In genomic region chr14:104694991-104695659, GRCh38 we compare ENCODE assay signal across 8 cellular contexts. TPM values are rescaled to one million over a fixed set of nuclear protein-coding genes. Genes with fewer than 3 reads are reported as not detected.
DNase-seq lines count a peak whose midpoint lies in the region; ATAC-seq and TF ChIP-seq lines count a peak whose summit lies in the region.

No MANE protein-coding gene starts in this region.

- peak overlapping the region; percentile 83 for H3K27ac Mint-ChIP-seq in activated CD4-positive, alpha-beta T cell treated with anti-CD3 and anti-CD28 coated beads for 36 hours
- peak overlapping the region; percentile 91 for H3K27ac Mint-ChIP-seq in activated CD8-positive, alpha-beta T cell treated with anti-CD3 and anti-CD28 coated beads, Interleukin-2, amount 10 ng/mL, durations not matched to agents 7 days and 5 days

- H3K27me3 ChIP-seq in right atrium auricular region (no peaks in the 10 kb centered on the region), testis (no peaks in the 10 kb centered on the region)

- H3K9me3 Mint-ChIP-seq in activated CD4-positive, alpha-beta T cell treated with anti-CD3 and anti-CD28 coated beads for 36 hours (ENCODE audit: low read depth): no peaks in the 10 kb centered on the region
- H3K9me3 Mint-ChIP-seq in activated CD8-positive, alpha-beta T cell treated with anti-CD3 and anti-CD28 coated beads, Interleukin-2, amount 10 ng/mL, durations not matched to agents 7 days and 5 days (ENCODE audit: insufficient read depth): no peaks in the 10 kb centered on the region

- intact Hi-C loops in activated CD4-positive, alpha-beta T cell treated with anti-CD3 and anti-CD28 coated beads for 36 hours (cut with DNase I, micrococcal nuclease): no loop called here
- intact Hi-C loops in testis (cut with DNase I; ENCODE audit: low total_unique reads): no loop called here

- H3K4me3 Mint-ChIP-seq in activated CD4-positive, alpha-beta T cell treated with anti-CD3 and anti-CD28 coated beads for 36 hours: peak overlapping the region; percentile 12
- H3K4me3 Mint-ChIP-seq in activated CD8-positive, alpha-beta T cell treated with anti-CD3 and anti-CD28 coated beads, Interleukin-2, amount 10 ng/mL, durations not matched to agents 7 days and 5 days: peak overlapping the region; percentile 74

- peaks cover 35% of the 10 kb centered on the region for H3K4me1 Mint-ChIP-seq in activated CD4-positive, alpha-beta T cell treated with anti-CD3 and anti-CD28 coated beads for 36 hours
- peaks cover 59% of the 10 kb centered on the region for H3K4me1 Mint-ChIP-seq in activated CD8-positive, alpha-beta T cell treated with anti-CD3 and anti-CD28 coated beads, Interleukin-2, amount 10 ng/mL, durations not matched to agents 7 days and 5 days (ENCODE audit: low read depth)

- no peaks in the 10 kb centered on the region for H3K27me3 Mint-ChIP-seq in activated CD4-positive, alpha-beta T cell treated with anti-CD3 and anti-CD28 coated beads for 36 hours
- no peaks in the 10 kb centered on the region for H3K27me3 Mint-ChIP-seq in activated CD8-positive, alpha-beta T cell treated with anti-CD3 and anti-CD28 coated beads, Interleukin-2, amount 10 ng/mL, durations not matched to agents 7 days and 5 days (ENCODE audit: low read depth)

- DNase-seq in activated CD4-positive, alpha-beta T cell treated with anti-CD3 and anti-CD28 coated beads for 36 hours: peak; percentile 69
- no peak for DNase-seq in activated CD4-positive, alpha-beta T cell treated with anti-CD3 and anti-CD28 coated beads for 1 hour
- DNase-seq in activated CD8-positive, alpha-beta T cell treated with anti-CD3 and anti-CD28 coated beads, Interleukin-2, amount 10 ng/mL, durations not matched to agents 7 days and 5 days: peak; percentile 80
- no peak for DNase-seq in right atrium auricular region (ENCODE audit: low spot score)
- no peak for DNase-seq in testis
- no peak for DNase-seq in SHP77 treated with DMSO at 0.1 percent for 48 hours (lab: John Stamatoyannopoulos, UW)

- no peaks in the 10 kb centered on the region for H3K36me3 ChIP-seq in right atrium auricular region
- H3K36me3 ChIP-seq in testis (ENCODE audit: low read depth, missing control alignments): no peaks in the 10 kb centered on the region

- H3K4me3 ChIP-seq in right atrium auricular region (no peak overlapping the region), testis (no peak overlapping the region)

- CTCF ChIA-PET in activated CD4-positive, alpha-beta T cell treated with anti-CD3 and anti-CD28 coated beads for 36 hours (lab: Charles Lee): interaction anchor here (0.7 to 1.1 kb wide), 2 partner anchors 11 to 75 kb away, joined by 3 read pairs; no protein-coding TSS in a partner anchor
- CTCF ChIA-PET in activated CD8-positive, alpha-beta T cell treated with anti-CD3 and anti-CD28 coated beads, Interleukin-2, amount 10 ng/mL, durations not matched to agents 7 days and 5 days (lab: Charles Lee): interaction anchor here (0.9 to 1.7 kb wide), 4 partner anchors 9 to 381 kb away, joined by 3 to 5 read pairs (median 3); no protein-coding TSS in a partner anchor

- POLR2A ChIA-PET in activated CD4-positive, alpha-beta T cell treated with anti-CD3 and anti-CD28 coated beads for 36 hours (lab: Charles Lee): interaction anchor here (0.9 kb wide), 1 partner anchor 58 kb away, joined by 4 read pairs; the partner anchor contains the start of gene SIVA1
- POLR2A ChIA-PET in activated CD8-positive, alpha-beta T cell treated with anti-CD3 and anti-CD28 coated beads, Interleukin-2, amount 10 ng/mL, durations not matched to agents 7 days and 5 days (lab: Charles Lee): interaction anchor here (1.0 to 1.7 kb wide), 4 partner anchors 8 to 57 kb away, joined by 3 to 7 read pairs (median 5); partner anchors contain the start of gene SIVA1

- no peak for TF ChIP-seq POLR2A in testis (IDR thresholded peaks at IDR 0.05)

- H3K36me3 Mint-ChIP-seq in activated CD4-positive, alpha-beta T cell treated with anti-CD3 and anti-CD28 coated beads for 36 hours (ENCODE audit: low read depth): peaks cover 6% of the 10 kb centered on the region
- peaks cover 35% of the 10 kb centered on the region for H3K36me3 Mint-ChIP-seq in activated CD8-positive, alpha-beta T cell treated with anti-CD3 and anti-CD28 coated beads, Interleukin-2, amount 10 ng/mL, durations not matched to agents 7 days and 5 days (ENCODE audit: low read depth)

- peak; percentile 80 for ATAC-seq in activated CD4-positive, alpha-beta T cell treated with anti-CD3 and anti-CD28 coated beads for 36 hours
- ATAC-seq in activated CD8-positive, alpha-beta T cell treated with anti-CD3 and anti-CD28 coated beads, Interleukin-2, amount 10 ng/mL, durations not matched to agents 7 days and 5 days: peak; percentile 78
- ATAC-seq in HG03469 (IDR thresholded peaks at IDR 0.05; ENCODE audit: unreplicated experiment) (no peak), HG03354 (IDR thresholded peaks at IDR 0.05; ENCODE audit: poor library complexity, severe bottlenecking, unreplicated experiment) (no peak)

- H3K27ac ChIP-seq in right atrium auricular region (peak overlapping the region; percentile 50 to 61), testis (peak overlapping the region; percentile 53 to 56)

- 20 to 44% methylated on average over 1 to 19 of the region's 19 CpGs for WGBS in testis, 2 donors

- H3K4me1 ChIP-seq in right atrium auricular region: peaks cover 0 to 100% of the 10 kb centered on the region in 2 donors
- peaks cover 87% of the 10 kb centered on the region for H3K4me1 ChIP-seq in testis

- H3K9me3 ChIP-seq in right atrium auricular region (no peaks in the 10 kb centered on the region), testis (no peaks in the 10 kb centered on the region)

- no peak for TF ChIP-seq CTCF in right atrium auricular region (IDR thresholded peaks at IDR 0.05)
- no peak for TF ChIP-seq CTCF in testis (IDR thresholded peaks at IDR 0.05)

RNA-seq across cellular contexts. Expression of gene INF2, which starts 5.7 kb away (rescaled TPM):
- total RNA-seq in activated CD4-positive, alpha-beta T cell treated with anti-CD3 and anti-CD28 coated beads for 36 hours: 10 to 100 TPM; 60.8 to 66.0 TPM
- 100 to 1,000 TPM; 155 to 159 TPM for total RNA-seq in activated CD8-positive, alpha-beta T cell treated with anti-CD3 and anti-CD28 coated beads, Interleukin-2, amount 10 ng/mL, durations not matched to agents 7 days and 5 days
- total RNA-seq in right atrium auricular region (10 to 100 TPM; 21.9 to 43.5 TPM), testis (100 to 1,000 TPM; 244 to 328 TPM)
- 50.5 TPM for polyA plus RNA-seq in testis (ENCODE audit: insufficient read depth, low read depth, low replicate concordance)

RNA-seq across cellular contexts. Expression of gene ADSS1, which starts 28.9 kb away (rescaled TPM):
- 1 to 10 TPM; 2.2 to 3.2 TPM for total RNA-seq in activated CD4-positive, alpha-beta T cell treated with anti-CD3 and anti-CD28 coated beads for 36 hours
- 1 to 10 TPM; 1.8 TPM for total RNA-seq in activated CD8-positive, alpha-beta T cell treated with anti-CD3 and anti-CD28 coated beads, Interleukin-2, amount 10 ng/mL, durations not matched to agents 7 days and 5 days
- total RNA-seq in right atrium auricular region (100 to 1,000 TPM; 113 to 158 TPM), testis (10 to 100 TPM; 48.7 to 79.4 TPM)
- 79.6 TPM for polyA plus RNA-seq in testis (ENCODE audit: insufficient read depth, low read depth, low replicate concordance)

RNA-seq across cellular contexts. Expression of gene SIVA1, which starts 57.8 kb away (rescaled TPM):
- 10 to 100 TPM; 47.1 to 97.1 TPM for total RNA-seq in activated CD4-positive, alpha-beta T cell treated with anti-CD3 and anti-CD28 coated beads for 36 hours
- total RNA-seq in activated CD8-positive, alpha-beta T cell treated with anti-CD3 and anti-CD28 coated beads, Interleukin-2, amount 10 ng/mL, durations not matched to agents 7 days and 5 days: 100 to 1,000 TPM; 175 to 186 TPM
- total RNA-seq in right atrium auricular region (100 to 1,000 TPM; 137 to 238 TPM), testis (100 to 1,000 TPM; 236 to 247 TPM)
- 99.5 TPM for polyA plus RNA-seq in testis (ENCODE audit: insufficient read depth, low read depth, low replicate concordance)

Comparison
In these comparisons a context has a peak if more than half of its experiments do, and no peak if none do; other contexts are left out.
1. DNase-seq: peak in activated CD4-positive, alpha-beta T cell treated with anti-CD3 and anti-CD28 coated beads for 36 hours (single experiment) and activated CD8-positive, alpha-beta T cell treated with anti-CD3 and anti-CD28 coated beads, Interleukin-2, amount 10 ng/mL, durations not matched to agents 7 days and 5 days (single experiment); none in activated CD4-positive, alpha-beta T cell treated with anti-CD3 and anti-CD28 coated beads for 1 hour (single experiment), right atrium auricular region (single experiment), testis (single experiment) and SHP77 treated with DMSO at 0.1 percent for 48 hours (single experiment).
2. ATAC-seq: peak in activated CD4-positive, alpha-beta T cell treated with anti-CD3 and anti-CD28 coated beads for 36 hours (single experiment) and activated CD8-positive, alpha-beta T cell treated with anti-CD3 and anti-CD28 coated beads, Interleukin-2, amount 10 ng/mL, durations not matched to agents 7 days and 5 days (single experiment); none in HG03469 (single experiment) and HG03354 (single experiment).
3. RNA of gene ADSS1, which starts 28.9 kb away (total RNA-seq): 113 to 158 TPM in right atrium auricular region and 48.7 to 79.4 TPM in testis; 2.2 to 3.2 TPM in activated CD4-positive, alpha-beta T cell treated with anti-CD3 and anti-CD28 coated beads for 36 hours and 1.8 TPM in activated CD8-positive, alpha-beta T cell treated with anti-CD3 and anti-CD28 coated beads, Interleukin-2, amount 10 ng/mL, durations not matched to agents 7 days and 5 days; every median in the first group is over 10 times any median in the second.